Comparison of ENCODE assay signal across 14 cellular contexts in genomic region chr10:50375051-50375452, GRCh38.
DNase-seq lines count a peak whose midpoint lies in the region; ATAC-seq and TF ChIP-seq lines count a peak whose summit lies in the region.
"Had no signal": no experiment of that assay in that cellular context is flagged by ENCODE, and none has a peak within 500 bp of the region (broad histone marks: within the 10 kb centered on the region; RNA-seq: fewer than 3 reads in every experiment).

No MANE protein-coding gene starts in this region.

- no peak overlapping the region for H3K4me2 ChIP-seq in GM23248 (ENCODE audit: unreplicated experiment)
- H3K4me2 ChIP-seq: neural progenitor cell had no signal

- H3K36me3 ChIP-seq in left lung (no peaks in the 10 kb centered on the region), uterus (no peaks in the 10 kb centered on the region), GM23248 (ENCODE audit: low read depth) (no peaks in the 10 kb centered on the region)
- H3K36me3 ChIP-seq: neural progenitor cell had no signal

- H3K27me3 ChIP-seq in HL-60 (ENCODE audit: insufficient read depth, poor library complexity, severe bottlenecking) (no peaks in the 10 kb centered on the region), left lung (no peaks in the 10 kb centered on the region), uterus (no peaks in the 10 kb centered on the region), GM23248 (replicated peaks; ENCODE audit: insufficient read depth) (no peaks in the 10 kb centered on the region)
- H3K27me3 ChIP-seq: neural progenitor cell had no signal

- intact Hi-C loops in left lung (cut with DNase I) = no loop called here
- intact Hi-C loops in uterus (cut with DNase I; ENCODE audit: low total_unique reads) = no loop called here

- H4K20me1 ChIP-seq in GM23248 (ENCODE audit: insufficient read depth) = no peaks in the 10 kb centered on the region

- DNase-seq in Caki2 (ENCODE audit: low read depth) (peak; percentile 89), HL-60 (ENCODE audit: low read depth in 1 of 2, low spot score in 1 of 2) (peak; percentile 16 to 61), SKM-1 (lab: John Stamatoyannopoulos, UW; ENCODE audit: unreplicated experiment) (peak; percentile 48), left lung (no peak), NCI-H187 treated with DMSO at 0.1 percent for 48 hours (lab: John Stamatoyannopoulos, UW) (no peak), uterus (no peak), GM23248 (no peak)
- no peak for DNase-seq in stimulated activated CD4-positive, alpha-beta T cell treated with anti-CD3 and anti-CD28 coated beads, Interleukin-12 subunit alpha, Interleukin-12 subunit beta, amount 100 ng/mL, for 4 hours
- DNase-seq: activated CD4-positive, alpha-beta T cell treated with anti-CD3 and anti-CD28 coated beads, Interleukin-2, amount 10 ng/mL, durations not matched to agents 24 days and 14 days; IMR-90; left colon; NCI-H2107 had no signal

- H3K9me2 ChIP-seq in GM23248 (ENCODE audit: insufficient read depth) = no peaks in the 10 kb centered on the region

- peaks cover 14% of the 10 kb centered on the region for H3F3A ChIP-seq in GM23248 (ENCODE audit: insufficient read depth)

- H3K9me3 ChIP-seq in left lung (no peaks in the 10 kb centered on the region), uterus (no peaks in the 10 kb centered on the region), GM23248 (ENCODE audit: low read depth) (no peaks in the 10 kb centered on the region)

- TF ChIP-seq POLR2A in uterus (IDR thresholded peaks at IDR 0.05) = no peak

- peaks cover 83% of the 10 kb centered on the region for H3K79me2 ChIP-seq in GM23248 (ENCODE audit: insufficient read depth)

- H3K27ac ChIP-seq in HL-60 (replicated peaks) (no peak overlapping the region), left lung (peak overlapping the region in 1 of 2 donors; percentile 30), uterus (no peak overlapping the region), GM23248 (no peak overlapping the region)
- H3K27ac ChIP-seq: neural progenitor cell had no signal

- H3K9ac ChIP-seq in GM23248 = no peak overlapping the region
- H3K9ac ChIP-seq: neural progenitor cell had no signal

- H3K4me1 ChIP-seq in left lung (peaks cover 17 to 28% of the 10 kb centered on the region in 2 donors), uterus (no peaks in the 10 kb centered on the region), GM23248 (ENCODE audit: insufficient read depth) (peaks cover 25% of the 10 kb centered on the region)
- H3K4me1 ChIP-seq: neural progenitor cell had no signal

- H3K4me3 ChIP-seq in HL-60 (replicated peaks; ENCODE audit: insufficient read depth, low read length) (no peak overlapping the region), left lung (no peak overlapping the region), uterus (no peak overlapping the region), GM23248 (no peak overlapping the region)
- H3K4me3 ChIP-seq: neural progenitor cell had no signal

- in situ Hi-C loops in Caki2 (cut with HindIII; ENCODE audit: low pct_unique_long_range_greater_than_20kb, low sequenced_read_pairs) (no loop called here), GM23248 (cut with MboI) (no loop called here)

- H2AFZ ChIP-seq in GM23248 = no peak overlapping the region
- H2AFZ ChIP-seq: neural progenitor cell had no signal

- peak; percentile 62 for ATAC-seq in left lung
- ATAC-seq: activated T-helper 17 cell treated with anti-CD3 and anti-CD28 coated beads, Interleukin-2, amount 50 U/mL, for 72 hours; left colon had no signal

- TF ChIP-seq CTCF in HL-60 (IDR thresholded peaks at IDR 0.05; ENCODE audit: insufficient read depth, low read length) = no peak
- no peak for TF ChIP-seq CTCF in left lung (IDR thresholded peaks at IDR 0.05)
- no peak for TF ChIP-seq CTCF in uterus (IDR thresholded peaks at IDR 0.05)

Comparison
In these comparisons a context has a peak if more than half of its experiments do, and no peak if none do; other contexts are left out.
1. DNase-seq: peak in Caki2 (single experiment), HL-60 (2 of 2) and SKM-1 (single experiment); none in left lung (0 of 2), stimulated activated CD4-positive, alpha-beta T cell treated with anti-CD3 and anti-CD28 coated beads, Interleukin-12 subunit alpha, Interleukin-12 subunit beta, amount 100 ng/mL, for 4 hours (single experiment), NCI-H187 treated with DMSO at 0.1 percent for 48 hours (single experiment), uterus (0 of 2) and GM23248 (single experiment).